In the genomic region with DNA sequence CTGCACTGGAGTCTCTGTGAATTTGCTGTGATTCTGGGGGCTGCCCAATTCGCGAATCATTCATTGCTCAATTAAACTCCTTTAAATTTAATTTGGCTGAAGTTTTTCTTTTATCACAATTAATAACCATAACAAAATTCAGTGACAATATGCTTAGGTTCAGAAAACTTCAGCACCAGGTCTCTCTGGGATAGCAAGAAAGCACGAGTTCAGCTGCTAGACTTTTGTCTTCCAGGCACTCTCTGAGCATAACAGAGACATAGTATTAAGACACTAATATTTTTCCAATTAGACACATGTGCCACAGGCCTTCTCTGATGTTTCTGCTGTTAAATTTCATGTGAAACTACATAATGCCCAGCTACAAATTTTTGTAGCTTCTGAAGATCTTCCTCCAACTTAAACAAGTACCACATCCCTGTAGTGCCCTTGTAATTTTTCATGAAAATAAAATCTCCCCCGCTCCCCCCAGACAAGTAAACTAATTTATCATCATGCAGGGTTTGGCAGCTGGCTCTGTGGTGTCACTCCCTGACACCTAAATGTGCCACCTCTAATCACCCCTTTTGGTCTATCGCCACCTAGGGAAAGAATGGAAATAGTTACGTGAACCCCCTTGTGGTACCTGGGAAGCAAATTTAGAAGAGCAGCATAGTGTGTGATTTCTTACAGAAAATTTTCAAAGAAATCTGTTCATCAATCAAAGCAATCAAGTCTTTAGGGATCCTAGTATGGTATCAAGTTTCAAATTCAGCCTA, we compare ENCODE assay signal across 1 cellular context.
TF ChIP-seq lines count a peak whose summit lies in the region.

No MANE protein-coding gene starts in this region.

TF ChIP-seq in GM23338, 12 proteins besides CTCF, POLR2A, EP300 and RAD21 (continued from another document):
- TF ChIP-seq, protein P1, sequence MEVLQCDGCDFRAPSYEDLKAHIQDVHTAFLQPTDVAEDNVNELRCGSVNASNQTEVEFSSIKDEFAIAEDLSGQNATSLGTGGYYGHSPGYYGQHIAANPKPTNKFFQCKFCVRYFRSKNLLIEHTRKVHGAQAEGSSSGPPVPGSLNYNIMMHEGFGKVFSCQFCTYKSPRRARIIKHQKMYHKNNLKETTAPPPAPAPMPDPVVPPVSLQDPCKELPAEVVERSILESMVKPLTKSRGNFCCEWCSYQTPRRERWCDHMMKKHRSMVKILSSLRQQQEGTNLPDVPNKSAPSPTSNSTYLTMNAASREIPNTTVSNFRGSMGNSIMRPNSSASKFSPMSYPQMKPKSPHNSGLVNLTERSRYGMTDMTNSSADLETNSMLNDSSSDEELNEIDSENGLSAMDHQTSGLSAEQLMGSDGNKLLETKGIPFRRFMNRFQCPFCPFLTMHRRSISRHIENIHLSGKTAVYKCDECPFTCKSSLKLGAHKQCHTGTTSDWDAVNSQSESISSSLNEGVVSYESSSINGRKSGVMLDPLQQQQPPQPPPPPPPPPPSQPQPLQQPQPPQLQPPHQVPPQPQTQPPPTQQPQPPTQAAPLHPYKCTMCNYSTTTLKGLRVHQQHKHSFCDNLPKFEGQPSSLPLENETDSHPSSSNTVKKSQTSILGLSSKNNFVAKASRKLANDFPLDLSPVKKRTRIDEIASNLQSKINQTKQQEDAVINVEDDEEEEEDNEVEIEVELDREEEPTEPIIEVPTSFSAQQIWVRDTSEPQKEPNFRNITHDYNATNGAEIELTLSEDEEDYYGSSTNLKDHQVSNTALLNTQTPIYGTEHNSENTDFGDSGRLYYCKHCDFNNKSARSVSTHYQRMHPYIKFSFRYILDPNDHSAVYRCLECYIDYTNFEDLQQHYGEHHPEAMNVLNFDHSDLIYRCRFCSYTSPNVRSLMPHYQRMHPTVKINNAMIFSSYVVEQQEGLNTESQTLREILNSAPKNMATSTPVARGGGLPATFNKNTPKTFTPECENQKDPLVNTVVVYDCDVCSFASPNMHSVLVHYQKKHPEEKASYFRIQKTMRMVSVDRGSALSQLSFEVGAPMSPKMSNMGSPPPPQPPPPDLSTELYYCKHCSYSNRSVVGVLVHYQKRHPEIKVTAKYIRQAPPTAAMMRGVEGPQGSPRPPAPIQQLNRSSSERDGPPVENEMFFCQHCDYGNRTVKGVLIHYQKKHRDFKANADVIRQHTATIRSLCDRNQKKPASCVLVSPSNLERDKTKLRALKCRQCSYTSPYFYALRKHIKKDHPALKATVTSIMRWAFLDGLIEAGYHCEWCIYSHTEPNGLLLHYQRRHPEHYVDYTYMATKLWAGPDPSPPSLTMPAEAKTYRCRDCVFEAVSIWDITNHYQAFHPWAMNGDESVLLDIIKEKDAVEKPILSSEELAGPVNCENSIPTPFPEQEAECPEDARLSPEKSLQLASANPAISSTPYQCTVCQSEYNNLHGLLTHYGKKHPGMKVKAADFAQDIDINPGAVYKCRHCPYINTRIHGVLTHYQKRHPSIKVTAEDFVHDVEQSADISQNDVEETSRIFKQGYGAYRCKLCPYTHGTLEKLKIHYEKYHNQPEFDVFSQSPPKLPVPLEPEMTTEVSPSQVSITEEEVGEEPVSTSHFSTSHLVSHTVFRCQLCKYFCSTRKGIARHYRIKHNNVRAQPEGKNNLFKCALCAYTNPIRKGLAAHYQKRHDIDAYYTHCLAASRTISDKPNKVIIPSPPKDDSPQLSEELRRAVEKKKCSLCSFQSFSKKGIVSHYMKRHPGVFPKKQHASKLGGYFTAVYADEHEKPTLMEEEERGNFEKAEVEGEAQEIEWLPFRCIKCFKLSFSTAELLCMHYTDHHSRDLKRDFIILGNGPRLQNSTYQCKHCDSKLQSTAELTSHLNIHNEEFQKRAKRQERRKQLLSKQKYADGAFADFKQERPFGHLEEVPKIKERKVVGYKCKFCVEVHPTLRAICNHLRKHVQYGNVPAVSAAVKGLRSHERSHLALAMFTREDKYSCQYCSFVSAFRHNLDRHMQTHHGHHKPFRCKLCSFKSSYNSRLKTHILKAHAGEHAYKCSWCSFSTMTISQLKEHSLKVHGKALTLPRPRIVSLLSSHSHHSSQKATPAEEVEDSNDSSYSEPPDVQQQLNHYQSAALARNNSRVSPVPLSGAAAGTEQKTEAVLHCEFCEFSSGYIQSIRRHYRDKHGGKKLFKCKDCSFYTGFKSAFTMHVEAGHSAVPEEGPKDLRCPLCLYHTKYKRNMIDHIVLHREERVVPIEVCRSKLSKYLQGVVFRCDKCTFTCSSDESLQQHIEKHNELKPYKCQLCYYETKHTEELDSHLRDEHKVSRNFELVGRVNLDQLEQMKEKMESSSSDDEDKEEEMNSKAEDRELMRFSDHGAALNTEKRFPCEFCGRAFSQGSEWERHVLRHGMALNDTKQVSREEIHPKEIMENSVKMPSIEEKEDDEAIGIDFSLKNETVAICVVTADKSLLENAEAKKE (CRISPR knock-in tag; IDR thresholded peaks at IDR 0.05), result no peak
- TF ChIP-seq STAT1 (IDR thresholded peaks at IDR 0.05; ENCODE audit: unreplicated experiment), result no peak
- TF ChIP-seq, protein P2, sequence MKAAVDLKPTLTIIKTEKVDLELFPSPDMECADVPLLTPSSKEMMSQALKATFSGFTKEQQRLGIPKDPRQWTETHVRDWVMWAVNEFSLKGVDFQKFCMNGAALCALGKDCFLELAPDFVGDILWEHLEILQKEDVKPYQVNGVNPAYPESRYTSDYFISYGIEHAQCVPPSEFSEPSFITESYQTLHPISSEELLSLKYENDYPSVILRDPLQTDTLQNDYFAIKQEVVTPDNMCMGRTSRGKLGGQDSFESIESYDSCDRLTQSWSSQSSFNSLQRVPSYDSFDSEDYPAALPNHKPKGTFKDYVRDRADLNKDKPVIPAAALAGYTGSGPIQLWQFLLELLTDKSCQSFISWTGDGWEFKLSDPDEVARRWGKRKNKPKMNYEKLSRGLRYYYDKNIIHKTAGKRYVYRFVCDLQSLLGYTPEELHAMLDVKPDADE (IDR thresholded peaks at IDR 0.05), result no peak
- TF ChIP-seq EZH2 (IDR thresholded peaks at IDR 0.05; ENCODE audit: low read depth, unreplicated experiment), result no peak
- TF ChIP-seq CREB1 (CRISPR knock-in tag; IDR thresholded peaks at IDR 0.05; ENCODE audit: low read depth), result no peak
- no peak for TF ChIP-seq JUNB (IDR thresholded peaks at IDR 0.05; ENCODE audit: unreplicated experiment)
- TF ChIP-seq EZH2phosphoT487 (IDR thresholded peaks at IDR 0.05; ENCODE audit: unreplicated experiment), result no peak
